Comparison of ENCODE assay signal across 2 cellular contexts in genomic region chr7:133309333-133309732, GRCh38.
TF ChIP-seq lines count a peak whose summit lies in the region.

No MANE protein-coding gene starts in this region.

TF ChIP-seq in GM12878, 131 proteins besides CTCF, POLR2A, EP300 and RAD21:
- TF ChIP-seq KDM1A (IDR thresholded peaks at IDR 0.05; ENCODE audit: borderline replicate concordance) (no peak), ZBTB40 (IDR thresholded peaks at IDR 0.05; ENCODE audit: borderline replicate concordance) (peak; percentile 56; the same call in 1 of the 2 replicates), WRNIP1 (IDR thresholded peaks at IDR 0.05; ENCODE audit: borderline replicate concordance, low read depth, low read length) (no peak)

TF ChIP-seq in K562, 482 proteins besides CTCF, POLR2A, EP300 and RAD21:
- no peak for TF ChIP-seq CEBPZ (IDR thresholded peaks at IDR 0.05; ENCODE audit: borderline replicate concordance, low read depth, low read length)
- no peak for TF ChIP-seq BMI1 (IDR thresholded peaks at IDR 0.05; ENCODE audit: low read length)
- TF ChIP-seq KDM5B (IDR thresholded peaks at IDR 0.05; ENCODE audit: insufficient replicate concordance, low read depth, low read length) = no peak
- no peak for TF ChIP-seq BRF2 (IDR thresholded peaks at IDR 0.05; ENCODE audit: borderline replicate concordance, insufficient read depth, insufficient read length)
- no peak for TF ChIP-seq RBBP5 (IDR thresholded peaks at IDR 0.05; ENCODE audit: borderline replicate concordance, insufficient read depth, low read length, poor library complexity, severe bottlenecking)
- peak; percentile 77 for TF ChIP-seq ZBTB40 (IDR thresholded peaks at IDR 0.05)
- TF ChIP-seq ZBTB40 (CRISPR knock-in tag; IDR thresholded peaks at IDR 0.05) = no peak
- TF ChIP-seq ZBED1 (IDR thresholded peaks at IDR 0.05) = no peak
- TF ChIP-seq ZBTB43 (CRISPR knock-in tag; IDR thresholded peaks at IDR 0.05) = no peak
- no peak for TF ChIP-seq MXD1 (CRISPR knock-in tag; IDR thresholded peaks at IDR 0.05; ENCODE audit: borderline replicate concordance, poor library complexity, severe bottlenecking)
